Comparison of ENCODE assay signal across 1 cellular context in the genomic region with DNA sequence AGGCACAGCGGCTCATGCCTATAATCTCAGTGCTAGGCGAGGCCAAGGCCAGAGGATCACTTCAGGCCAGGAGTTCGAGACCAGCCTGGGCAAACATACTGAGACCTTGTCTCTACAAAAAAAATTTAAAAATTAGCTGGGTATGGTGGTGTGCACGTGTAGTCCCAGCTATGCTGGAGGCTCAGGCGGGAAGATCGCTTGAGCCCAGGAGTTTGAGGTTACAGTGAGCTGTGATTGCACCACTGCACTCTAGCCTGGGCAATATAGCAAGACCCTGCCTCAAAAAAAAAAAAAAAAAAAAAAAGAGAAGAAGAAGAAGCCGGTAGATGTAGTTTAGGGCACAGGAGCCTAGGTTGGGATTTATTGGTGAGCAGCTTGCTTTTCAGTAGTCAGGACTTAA.
A peak's percentile ranks its signal among the peaks of the same experiment; 100 is the strongest.
TF ChIP-seq lines count a peak whose summit lies in the region.

No MANE protein-coding gene starts in this region.

TF ChIP-seq in HepG2, 621 proteins besides CTCF, POLR2A, EP300 and RAD21 (continued from another document):
- TF ChIP-seq ZNF121 (CRISPR knock-in tag; IDR thresholded peaks at IDR 0.05), result peak; percentile 70
